Comparison of ENCODE assay signal across 7 cellular contexts in genomic region chr10:114418109-114418508, GRCh38.
"Had no signal": no experiment of that assay in that cellular context is flagged by ENCODE, and none has a peak within 500 bp of the region (broad histone marks: within the 10 kb centered on the region; RNA-seq: fewer than 3 reads in every experiment).

No MANE protein-coding gene starts in this region.

- H3K27ac Mint-ChIP-seq: GM23338 had no signal

- H3K4me3 Mint-ChIP-seq: GM23338, H9 had no signal

- H3K4me3 ChIP-seq: GM23338 had no signal

- FAIRE-seq: H1, H54, HTR-8/SVneo had no signal

- ATAC-seq: GM23338 had no signal

- H3K4me1 Mint-ChIP-seq: GM23338, H9 had no signal

- DNase-seq: H9, HCEC 1CT, IMR-90 had no signal

- H3K9me3 Mint-ChIP-seq: H9 had no signal
